Comparison of ENCODE assay signal across 12 cellular contexts in genomic region chr5:139639619-139640431, GRCh38. TPM values are rescaled to one million over a fixed set of nuclear protein-coding genes. Genes with fewer than 3 reads are reported as not detected.
A peak's percentile ranks its signal among the peaks of the same experiment; 100 is the strongest.
DNase-seq lines count a peak whose midpoint lies in the region; ATAC-seq, FAIRE-seq and TF ChIP-seq lines count a peak whose summit lies in the region.
"Had no signal": no experiment of that assay in that cellular context is flagged by ENCODE, and none has a peak within 500 bp of the region (broad histone marks: within the 10 kb centered on the region; RNA-seq: fewer than 3 reads in every experiment).

No MANE protein-coding gene starts in this region.

- H3K4me3 Mint-ChIP-seq in natural killer cell (no peak overlapping the region), activated B cell treated with CpG ODN at 0.5 μM for 24 hours (no peak overlapping the region), type B pancreatic cell (no peak overlapping the region)
- H3K4me3 Mint-ChIP-seq in natural killer cell treated with Interleukin-12 subunit alpha and Interleukin-12 subunit beta and Interleukin-15 and Interleukin-18, amount 100 ng/mL, for 72 hours, result no peak overlapping the region
- H3K4me3 Mint-ChIP-seq: stimulated activated naive CD8-positive, alpha-beta T cell treated with anti-CD3 and anti-CD28 coated beads, Interleukin-15, Interleukin-2, amounts not matched to agents 100 ng/mL and 50 ng/mL, for 24 hours; T-helper 1 cell treated with Interleukin-12 subunit alpha and Interleukin-12 subunit beta and Interleukin-4 antibody, amounts not matched to agents 30 μg/mL and 1 μg/mL, for 36 hours had no signal

- peak overlapping the region; percentile 98 for H3K27ac Mint-ChIP-seq in natural killer cell
- H3K27ac Mint-ChIP-seq in natural killer cell treated with Interleukin-12 subunit alpha and Interleukin-12 subunit beta and Interleukin-15 and Interleukin-18, amount 100 ng/mL, for 72 hours, result peak overlapping the region in 1 of 2 donors; percentile 57
- peak overlapping the region; percentile 73 for H3K27ac Mint-ChIP-seq in activated B cell treated with CpG ODN at 0.5 μM for 24 hours
- H3K27ac Mint-ChIP-seq in type B pancreatic cell, result peak overlapping the region; percentile 41
- H3K27ac Mint-ChIP-seq: stimulated activated naive CD8-positive, alpha-beta T cell treated with anti-CD3 and anti-CD28 coated beads, Interleukin-15, Interleukin-2, amounts not matched to agents 100 ng/mL and 50 ng/mL, for 24 hours; T-helper 1 cell treated with Interleukin-12 subunit alpha and Interleukin-12 subunit beta and Interleukin-4 antibody, amounts not matched to agents 30 μg/mL and 1 μg/mL, for 36 hours had no signal

- in situ Hi-C loops in HepG2 (cut with HindIII; ENCODE audit: extremely low pct_ligation_motif_present, low pct_unique_long_range_greater_than_20kb), result loop anchor here (5.0 to 25.0 kb wide), 2 partner anchors 67 to 322 kb away; no protein-coding TSS in a partner anchor

- peaks cover 44 to 52% of the 10 kb centered on the region in 2 donors for H3K4me1 Mint-ChIP-seq in natural killer cell
- H3K4me1 Mint-ChIP-seq in natural killer cell treated with Interleukin-12 subunit alpha and Interleukin-12 subunit beta and Interleukin-15 and Interleukin-18, amount 100 ng/mL, for 72 hours (ENCODE audit: low read depth in 2 of 2), result peaks cover 24 to 46% of the 10 kb centered on the region in 2 donors
- peaks cover 80% of the 10 kb centered on the region for H3K4me1 Mint-ChIP-seq in activated B cell treated with CpG ODN at 0.5 μM for 24 hours
- peaks cover 73% of the 10 kb centered on the region for H3K4me1 Mint-ChIP-seq in type B pancreatic cell (ENCODE audit: unreplicated experiment)

- no peaks in the 10 kb centered on the region for H4K20me1 ChIP-seq in HepG2 (ENCODE audit: insufficient read depth, low read length)

- no TSS peak for BruUV-seq in HepG2 (replicated peaks; lab: Mats Ljungman, UMichigan)

- no peak overlapping the region for H3K4me3 ChIP-seq in HepG2 (replicated peaks in 1 of 3; ENCODE audit: insufficient read depth in 1 of 3, low read depth in 2 of 3, low read length in 3 of 3)

- no peak for DNase-seq in natural killer cell
- no peak for DNase-seq in natural killer cell treated with Interleukin-12 subunit alpha and Interleukin-12 subunit beta and Interleukin-15 and Interleukin-18, amount 100 ng/mL, for 72 hours (ENCODE audit: low spot score)
- DNase-seq in activated B cell treated with CpG ODN at 0.5 μM for 24 hours, result no peak
- DNase-seq in HepG2 (ENCODE audit: low spot score), result no peak
- peak; percentile 63 for DNase-seq in type B pancreatic cell (ENCODE audit: extremely low spot score, unreplicated experiment)
- no peak for DNase-seq in OCI-M2 (lab: John Stamatoyannopoulos, UW; ENCODE audit: unreplicated experiment)
- DNase-seq in Ammon's horn (ENCODE audit: low spot score), result no peak
- DNase-seq: DMS153, foreskin keratinocyte had no signal

- WGBS in HepG2 (ENCODE audit: low lambda C conversion rate), result 49% methylated on average over 2 of the region's 11 CpGs

- H3K36me3 Mint-ChIP-seq in natural killer cell, result no peaks in the 10 kb centered on the region
- H3K36me3 Mint-ChIP-seq in natural killer cell treated with Interleukin-12 subunit alpha and Interleukin-12 subunit beta and Interleukin-15 and Interleukin-18, amount 100 ng/mL, for 72 hours, result no peaks in the 10 kb centered on the region
- no peaks in the 10 kb centered on the region for H3K36me3 Mint-ChIP-seq in activated B cell treated with CpG ODN at 0.5 μM for 24 hours (ENCODE audit: low read depth)
- no peaks in the 10 kb centered on the region for H3K36me3 Mint-ChIP-seq in type B pancreatic cell

- peaks cover 93% of the 10 kb centered on the region for H3K4me1 ChIP-seq in HepG2 (ENCODE audit: insufficient read depth, low read length)
- H3K4me1 ChIP-seq: foreskin keratinocyte had no signal

- H3K9ac ChIP-seq in HepG2 (ENCODE audit: insufficient read depth, low read depth, low read length), result no peak overlapping the region

- H3K79me2 ChIP-seq in HepG2 (ENCODE audit: insufficient read depth, low read length), result no peaks in the 10 kb centered on the region

- TF ChIP-seq EP300 in HepG2 (IDR thresholded peaks at IDR 0.05; ENCODE audit: low read depth in 2 of 2, low read length in 2 of 2) (no peak), HepG2 (CRISPR knock-in tag; IDR thresholded peaks at IDR 0.05; ENCODE audit: borderline replicate concordance) (no peak)

- POLR2A ChIA-PET in activated B cell treated with CpG ODN at 0.5 μM for 24 hours (lab: Charles Lee) (interaction anchor here (0.6 to 9.3 kb wide), 6 partner anchors 10 to 124 kb away, joined by 3 to 772 read pairs (median 132); partner anchors contain the start of gene CXXC5), HepG2 (lab: Yijun Ruan, JAX) (interaction anchor here (1.2 to 4.6 kb wide), 3 partner anchors 7 to 15 kb away, joined by 3 to 95 read pairs (median 3); partner anchors contain the start of gene CXXC5)

- intact Hi-C loops in natural killer cell (cut with micrococcal nuclease), result loop anchor here (10.0 kb wide), 1 partner anchor 205 kb away; no protein-coding TSS in a partner anchor
- intact Hi-C loops in activated B cell treated with CpG ODN at 0.5 μM for 24 hours (cut with micrococcal nuclease), result no loop called here
- intact Hi-C loops in HepG2 (cut with micrococcal nuclease; ENCODE audit: unreplicated experiment), result loop anchor here (10.0 kb wide), 1 partner anchor 205 kb away; no protein-coding TSS in a partner anchor

- no peak for TF ChIP-seq CTCF in natural killer cell (IDR thresholded peaks at IDR 0.05)
- no peak for TF ChIP-seq CTCF in activated B cell treated with CpG ODN at 0.5 μM for 24 hours (IDR thresholded peaks at IDR 0.05)
- no peak for TF ChIP-seq CTCF in HepG2 (CRISPR knock-in tag; IDR thresholded peaks at IDR 0.05)
- TF ChIP-seq CTCF in type B pancreatic cell (conservative IDR thresholded peaks at IDR 0.05), result no peak

- no peaks in the 10 kb centered on the region for H3K9me3 Mint-ChIP-seq in natural killer cell
- H3K9me3 Mint-ChIP-seq in natural killer cell treated with Interleukin-12 subunit alpha and Interleukin-12 subunit beta and Interleukin-15 and Interleukin-18, amount 100 ng/mL, for 72 hours, result no peaks in the 10 kb centered on the region
- H3K9me3 Mint-ChIP-seq in activated B cell treated with CpG ODN at 0.5 μM for 24 hours, result no peaks in the 10 kb centered on the region
- H3K9me3 Mint-ChIP-seq in type B pancreatic cell, result no peaks in the 10 kb centered on the region
- H3K9me3 Mint-ChIP-seq: stimulated activated naive CD8-positive, alpha-beta T cell treated with anti-CD3 and anti-CD28 coated beads, Interleukin-15, Interleukin-2, amounts not matched to agents 100 ng/mL and 50 ng/mL, for 24 hours; T-helper 1 cell treated with Interleukin-12 subunit alpha and Interleukin-12 subunit beta and Interleukin-4 antibody, amounts not matched to agents 30 μg/mL and 1 μg/mL, for 36 hours had no signal

- H3K27ac ChIP-seq in HepG2 (ENCODE audit: extremely low read length, insufficient read depth, low read length), result no peak overlapping the region
- H3K27ac ChIP-seq: foreskin keratinocyte had no signal

- no peak overlapping the region for H3K4me2 ChIP-seq in HepG2 (ENCODE audit: low read depth, low read length)

- no peaks in the 10 kb centered on the region for H3K36me3 ChIP-seq in HepG2 (replicated peaks in 1 of 2; ENCODE audit: control insufficient read depth in 1 of 2, insufficient read depth in 2 of 2, low read length in 2 of 2)

- no peak overlapping the region for H2AFZ ChIP-seq in HepG2 (ENCODE audit: low read length)

- H3K27me3 Mint-ChIP-seq in natural killer cell (ENCODE audit: low read depth in 2 of 2) (no peaks in the 10 kb centered on the region), activated B cell treated with CpG ODN at 0.5 μM for 24 hours (no peaks in the 10 kb centered on the region), type B pancreatic cell (no peaks in the 10 kb centered on the region)
- H3K27me3 Mint-ChIP-seq in natural killer cell treated with Interleukin-12 subunit alpha and Interleukin-12 subunit beta and Interleukin-15 and Interleukin-18, amount 100 ng/mL, for 72 hours, result no peaks in the 10 kb centered on the region
- H3K27me3 Mint-ChIP-seq: stimulated activated naive CD8-positive, alpha-beta T cell treated with anti-CD3 and anti-CD28 coated beads, Interleukin-15, Interleukin-2, amounts not matched to agents 100 ng/mL and 50 ng/mL, for 24 hours had no signal

- CTCF ChIA-PET in activated B cell treated with CpG ODN at 0.5 μM for 24 hours (lab: Charles Lee) (interaction anchor here (6.4 to 8.5 kb wide), 2 partner anchors 20 to 49 kb away, joined by 51 to 325 read pairs; no protein-coding TSS in a partner anchor), HepG2 (lab: Yijun Ruan, JAX; ENCODE audit: low intra/inter-chr PET ratio, low total read pairs) (no interaction called here)

- no peak for FAIRE-seq in HepG2 (lab: Jason Lieb, UNC)

- no peaks in the 10 kb centered on the region for H3K9me3 ChIP-seq in HepG2 (ENCODE audit: low read length)

- H3K27me3 ChIP-seq in HepG2 (ENCODE audit: control insufficient read depth in 1 of 2, insufficient read depth in 2 of 2, low read length in 2 of 2), result no peaks in the 10 kb centered on the region

- TF ChIP-seq RAD21 in HepG2 (CRISPR knock-in tag; IDR thresholded peaks at IDR 0.05), result no peak

- no peak for ATAC-seq in natural killer cell
- no peak for ATAC-seq in natural killer cell treated with Interleukin-12 subunit alpha and Interleukin-12 subunit beta and Interleukin-15 and Interleukin-18, amount 100 ng/mL, for 72 hours
- no peak for ATAC-seq in activated B cell treated with CpG ODN at 0.5 μM for 24 hours (ENCODE audit: low read depth)
- no peak for ATAC-seq in HepG2
- ATAC-seq in GM21423 (IDR thresholded peaks at IDR 0.05; ENCODE audit: unreplicated experiment), result no peak
- ATAC-seq: foreskin keratinocyte had no signal

- TF ChIP-seq POLR2A in HepG2 (IDR thresholded peaks at IDR 0.05; ENCODE audit: insufficient read depth in 1 of 2, low read depth in 2 of 2, low read length in 2 of 2), result no peak

RNA-seq across cellular contexts. Expression of gene CXXC5, which starts 8.3 kb away (rescaled TPM):
- total RNA-seq in natural killer cell, result 100 to 1,000 TPM in 1 of 3 donors, 10 to 100 TPM in 2; 75.6 to 124 (median 84.8) TPM
- 1 to 10 TPM; 4.7 to 9.0 TPM for total RNA-seq in natural killer cell treated with Interleukin-12 subunit alpha and Interleukin-12 subunit beta and Interleukin-15 and Interleukin-18, amount 100 ng/mL, for 72 hours
- 94.9 and 115 TPM in 2 replicates for total RNA-seq in activated B cell treated with CpG ODN at 0.5 μM for 24 hours
- total RNA-seq in HepG2 (2016; rRNA removed; fragmentation: Illumina TruSeq; extraction: Trizol), result 30.7 and 33.0 TPM in 2 replicates
- total RNA-seq in HepG2 (2016; cell fraction: cytosol; rRNA removed; fragmentation: Illumina TruSeq; extraction: Trizol; ENCODE audit: low read depth), result 7.4 and 8.6 TPM in 2 replicates
- total RNA-seq in HepG2 (2016; cell fraction: insoluble cytoplasmic fraction; rRNA removed; fragmentation: Illumina TruSeq; extraction: Trizol), result 30.5 and 33.5 TPM in 2 replicates
- 32.7 and 37.9 TPM in 2 replicates for total RNA-seq in HepG2 (2016; cell fraction: membrane; rRNA removed; fragmentation: Illumina TruSeq; extraction: Trizol)
- 17.6 and 21.1 TPM in 2 replicates for total RNA-seq in HepG2 (2016; cell fraction: nucleus; rRNA removed; fragmentation: Illumina TruSeq; extraction: Trizol)
- 27.9 and 32.3 TPM in 2 replicates for polyA plus RNA-seq in HepG2 (2011; rRNA removed)
- polyA plus RNA-seq in HepG2 (2011; cell fraction: cytosol; rRNA removed), result 20.7 and 35.7 TPM in 2 replicates
- 20.0 and 30.1 TPM in 2 replicates for polyA plus RNA-seq in HepG2 (2011; cell fraction: nucleus; rRNA removed)
- polyA plus RNA-seq in HepG2 (2012), result 21.9 and 26.2 TPM in 2 replicates
- 7.7 and 8.6 TPM in 2 replicates for polyA plus RNA-seq in HepG2 (2016; cell fraction: cytosol; fragmentation: Illumina TruSeq; extraction: Trizol; ENCODE audit: low read depth)
- polyA plus RNA-seq in HepG2 (2016; cell fraction: insoluble cytoplasmic fraction; fragmentation: Illumina TruSeq; extraction: Trizol; ENCODE audit: low read depth), result 46.9 and 51.9 TPM in 2 replicates
- 30.1 and 31.3 TPM in 2 replicates for polyA plus RNA-seq in HepG2 (2016; cell fraction: membrane; fragmentation: Illumina TruSeq; extraction: Trizol; ENCODE audit: low read depth)
- polyA plus RNA-seq in HepG2 (2016; cell fraction: nucleus; fragmentation: Illumina TruSeq; extraction: Trizol; ENCODE audit: insufficient read depth, low read depth), result 39.0 and 44.0 TPM in 2 replicates
- 13.2 and 63.5 TPM in 2 replicates for polyA minus RNA-seq in HepG2 (2011; rRNA and poly(A)+ RNA removed; ENCODE audit: low replicate concordance)
- polyA minus RNA-seq in HepG2 (2011; cell fraction: cytosol; rRNA and poly(A)+ RNA removed), result 26.9 and 37.6 TPM in 2 replicates
- 18.7 and 20.6 TPM in 2 replicates for polyA minus RNA-seq in HepG2 (2011; cell fraction: nucleus; rRNA and poly(A)+ RNA removed)
- 46.7 and 58.6 TPM in 2 replicates for total RNA-seq in type B pancreatic cell (ENCODE audit: low replicate concordance)
